Comparison of ENCODE assay signal across 1 cellular context in the genomic region with DNA sequence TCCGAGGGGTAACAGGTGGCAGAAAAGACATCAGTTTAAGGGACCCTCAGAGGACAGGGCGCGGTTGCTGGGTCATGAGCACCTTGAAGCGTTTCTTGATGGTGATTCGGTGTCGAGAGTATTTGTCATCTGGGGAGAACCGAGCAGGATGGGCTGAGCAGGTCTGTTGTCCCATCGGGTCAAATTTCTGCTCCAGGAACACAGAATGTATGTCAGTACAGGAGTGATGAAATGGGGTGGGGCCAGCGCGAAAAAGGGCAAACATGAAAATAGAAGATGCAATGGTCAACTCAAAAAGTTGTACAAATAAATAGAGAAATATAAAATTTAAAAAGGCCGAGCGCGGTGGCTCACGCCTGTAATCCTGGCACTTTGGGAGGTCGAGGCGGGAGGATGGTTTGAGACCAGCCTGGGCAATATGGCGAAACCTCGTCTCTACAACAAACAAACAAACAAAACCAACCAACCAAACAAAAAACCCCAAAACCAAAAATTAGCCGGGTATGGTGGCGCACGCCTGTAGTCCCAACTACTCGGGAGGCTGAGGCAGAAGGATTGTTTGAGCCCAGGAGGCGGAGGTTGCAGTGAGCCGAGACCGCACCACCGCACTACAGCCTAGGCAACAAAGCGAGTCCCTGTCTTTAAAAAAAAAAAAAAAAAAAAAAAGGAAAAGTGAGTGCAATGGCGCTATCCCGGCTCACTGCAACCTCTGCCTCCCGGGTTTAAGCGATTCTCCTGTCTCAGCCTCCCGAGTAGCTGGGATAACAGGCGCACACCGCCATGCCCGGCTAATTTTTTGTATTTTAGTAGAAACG.
TF ChIP-seq lines count a peak whose summit lies in the region.

No MANE protein-coding gene starts in this region.

TF ChIP-seq in endothelial cell of umbilical vein, 7 proteins besides CTCF, POLR2A, EP300 and RAD21:
- TF ChIP-seq FOS (IDR thresholded peaks at IDR 0.05; ENCODE audit: borderline replicate concordance, insufficient read depth, low read length), result no peak
- no peak for TF ChIP-seq GATA2 (IDR thresholded peaks at IDR 0.05; ENCODE audit: insufficient read depth, insufficient read length, low read depth, low read length)
- no peak for TF ChIP-seq JUN (IDR thresholded peaks at IDR 0.05; ENCODE audit: borderline replicate concordance, insufficient read depth, insufficient read length, low read depth)
- TF ChIP-seq, protein P1, sequence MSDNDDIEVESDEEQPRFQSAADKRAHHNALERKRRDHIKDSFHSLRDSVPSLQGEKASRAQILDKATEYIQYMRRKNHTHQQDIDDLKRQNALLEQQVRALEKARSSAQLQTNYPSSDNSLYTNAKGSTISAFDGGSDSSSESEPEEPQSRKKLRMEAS (IDR thresholded peaks at IDR 0.05; ENCODE audit: insufficient read depth, insufficient read length), result no peak
- no peak for TF ChIP-seq MYC (IDR thresholded peaks at IDR 0.05; ENCODE audit: low read depth, low read length)
- TF ChIP-seq POLR2AphosphoS5 (IDR thresholded peaks at IDR 0.05; ENCODE audit: insufficient read depth, low read depth, low read length), result no peak
- no peak for TF ChIP-seq EZH2 (IDR thresholded peaks at IDR 0.05; ENCODE audit: borderline replicate concordance, low read depth, low read length, severe bottlenecking)
TF ChIP-seq in endothelial cell of umbilical vein: peak in this region for 0.
